8 cellular contexts compared by ENCODE assay signal in genomic region chr1:180229483-180230415, GRCh38. TPM values are rescaled to one million over a fixed set of nuclear protein-coding genes. Genes with fewer than 3 reads are reported as not detected.
DNase-seq lines count a peak whose midpoint lies in the region; ATAC-seq and TF ChIP-seq lines count a peak whose summit lies in the region.

LHX4 (plus strand) TSS chr1:180230264; CDS start chr1:180230530, 266 bp downstream.

- TF ChIP-seq CTCF in GM13976 (IDR thresholded peaks at IDR 0.05; ENCODE audit: borderline replicate concordance, control extremely low read depth, extremely low read depth, insufficient read depth, missing control alignments) (no peak), endodermal cell (conservative IDR thresholded peaks at IDR 0.05) (no peak)

- CTCF ChIA-PET in T-cell (lab: Charles Lee), result no interaction called here

- H3K9me3 ChIP-seq in endodermal cell (ENCODE audit: control insufficient read depth, low read length) (no peaks in the 10 kb centered on the region), mucosa of rectum (ENCODE audit: control insufficient read depth in 2 of 2, low read length in 2 of 2) (no peaks in the 10 kb centered on the region)

- H3K4me3 ChIP-seq in endodermal cell (ENCODE audit: low read length) (peak within 1 kb of the TSS; percentile 79), mucosa of rectum (ENCODE audit: low read length in 2 of 2) (peak within 1 kb of the TSS; percentile 60 to 67)

- H3K27ac Mint-ChIP-seq in T-cell (no peak within 1 kb of the TSS), endodermal cell (no peak within 1 kb of the TSS)

- H3K4me1 Mint-ChIP-seq in T-cell (peaks cover 24 to 39% (median 28%) of the 10 kb centered on the region in 3 donors), endodermal cell (peaks cover 13% of the 10 kb centered on the region)

- H3K9ac ChIP-seq in endodermal cell (ENCODE audit: extremely low read depth, low read length, poor library complexity, severe bottlenecking) (no peak within 1 kb of the TSS), mucosa of rectum (ENCODE audit: low read depth in 1 of 2, low read length in 2 of 2) (no peak within 1 kb of the TSS)

- H3K27ac ChIP-seq in endodermal cell (ENCODE audit: low read depth, low read length) (no peak within 1 kb of the TSS), mucosa of rectum (ENCODE audit: low read depth in 2 of 2, low read length in 2 of 2) (no peak within 1 kb of the TSS)

- H3K36me3 ChIP-seq in endodermal cell (ENCODE audit: control insufficient read depth, insufficient read depth, low read length) (no peaks in the 10 kb centered on the region), mucosa of rectum (ENCODE audit: control insufficient read depth in 2 of 2, insufficient read depth in 2 of 2, low read length in 2 of 2) (no peaks in the 10 kb centered on the region)

- H3K4me3 Mint-ChIP-seq in T-cell (peak within 1 kb of the TSS; percentile 71 to 73 (median 71)), endodermal cell (peak within 1 kb of the TSS; percentile 54)

- H3K36me3 Mint-ChIP-seq in T-cell (no peaks in the 10 kb centered on the region), endodermal cell (ENCODE audit: low read depth) (no peaks in the 10 kb centered on the region)

- H3K27me3 ChIP-seq in endodermal cell (ENCODE audit: control insufficient read depth, insufficient read depth, low read length, poor library complexity, severe bottlenecking) (peaks cover 95% of the 10 kb centered on the region), mucosa of rectum (ENCODE audit: control insufficient read depth in 2 of 2, insufficient read depth in 2 of 2, low read length in 2 of 2) (peaks cover 73 to 85% of the 10 kb centered on the region in 2 donors)

- POLR2A ChIA-PET in T-cell (lab: Charles Lee), result no interaction called here

- peak; percentile 70 for DNase-seq in ACHN
- DNase-seq in GM13976 (ENCODE audit: low spot score), result peak; percentile 82
- DNase-seq in Kasumi-1 (lab: John Stamatoyannopoulos, UW), result peak; percentile 20 to 47
- DNase-seq in T-cell, result no peak
- DNase-seq in endodermal cell, result peak; percentile 90

- peak in 3 of 4 experiments; percentile 46 to 56 (median 47) for ATAC-seq in T-cell (replicated peaks in 1 of 4)
- no peak for ATAC-seq in GM21367 (IDR thresholded peaks at IDR 0.05; ENCODE audit: unreplicated experiment)
- ATAC-seq in GM18873 (IDR thresholded peaks at IDR 0.05; ENCODE audit: low FRiP score, unreplicated experiment), result no peak

- H3K27me3 Mint-ChIP-seq in T-cell, result peaks cover 50 to 77% of the 10 kb centered on the region in 2 donors
- peaks cover 94% of the 10 kb centered on the region for H3K27me3 Mint-ChIP-seq in endodermal cell (ENCODE audit: insufficient read depth)

- in situ Hi-C loops in ACHN (cut with HindIII; ENCODE audit: low pct_ligation_motif_present, low pct_unique_long_range_greater_than_20kb, low sequenced_read_pairs), result no loop called here
- in situ Hi-C loops in GM13976 (cut with MboI; ENCODE audit: low sequenced_read_pairs, unreplicated experiment), result no loop called here

- H3K9me3 Mint-ChIP-seq in T-cell, result no peaks in the 10 kb centered on the region
- H3K9me3 Mint-ChIP-seq in endodermal cell, result no peaks in the 10 kb centered on the region

- peaks cover 7% of the 10 kb centered on the region for H3K4me1 ChIP-seq in endodermal cell (ENCODE audit: control insufficient read depth, insufficient read depth, low read length)
- H3K4me1 ChIP-seq in mucosa of rectum (ENCODE audit: control insufficient read depth in 2 of 2, insufficient read depth in 2 of 2, low read length in 2 of 2), result peaks cover 18 to 22% of the 10 kb centered on the region in 2 donors

- 0 to 10% methylated on average over 2 to 99 of the region's 105 CpGs for WGBS in endodermal cell (ENCODE audit: insufficient coverage in 1 of 2, insufficient read length in 1 of 2), 2 experiments

RNA-seq across cellular contexts. Expression of gene LHX4, which starts in this region (rescaled TPM):
- total RNA-seq in T-cell (under 1 TPM in 2 of 5 donors, not detected in 3; 0.03 TPM), endodermal cell (not detected)
- polyA plus RNA-seq in endodermal cell (2013, experiment 1 of 2), result 0.43 TPM
- 0.08 TPM for polyA plus RNA-seq in endodermal cell (2013, experiment 2 of 2)

Comparison
In these comparisons a context has a peak if more than half of its experiments do, and no peak if none do; other contexts are left out.
1. Peak in ATAC-seq in T-cell; RNA of the gene not detected or under 1 TPM.
2. Peak in DNase-seq and H3K4me3 ChIP-seq in endodermal cell; RNA of the gene not detected or under 1 TPM.
3. DNase-seq: peak in ACHN (single experiment), GM13976 (single experiment) and Kasumi-1 (2 of 2); none in T-cell (0 of 34).